1 cellular context compared by ENCODE assay signal in the genomic region with DNA sequence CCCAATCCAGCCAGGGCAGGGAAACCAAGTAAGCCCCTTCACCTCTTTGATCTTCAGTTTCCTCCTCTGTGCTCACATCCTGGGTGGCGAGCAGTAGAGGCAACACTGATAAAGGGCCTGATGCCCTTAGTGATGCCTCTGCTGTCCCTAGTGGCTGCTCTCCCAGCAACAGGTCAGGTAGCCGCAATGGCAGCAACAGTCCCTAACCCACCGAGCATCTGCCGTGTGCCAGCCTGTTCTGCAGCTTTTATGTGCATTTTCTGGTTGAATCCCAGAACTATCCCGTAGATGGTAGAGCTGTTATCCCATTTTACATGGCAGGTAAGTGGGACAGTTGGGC.
TF ChIP-seq lines count a peak whose summit lies in the region.

No MANE protein-coding gene starts in this region.

TF ChIP-seq in HCT116, 20 proteins besides CTCF, POLR2A, EP300 and RAD21:
- TF ChIP-seq ZFX (IDR thresholded peaks at IDR 0.05): no peak
- TF ChIP-seq CEBPB (IDR thresholded peaks at IDR 0.05; ENCODE audit: low read depth): no peak
- no peak for TF ChIP-seq ELF1 (IDR thresholded peaks at IDR 0.05; ENCODE audit: borderline replicate concordance, low read depth)
- TF ChIP-seq, protein P1, sequence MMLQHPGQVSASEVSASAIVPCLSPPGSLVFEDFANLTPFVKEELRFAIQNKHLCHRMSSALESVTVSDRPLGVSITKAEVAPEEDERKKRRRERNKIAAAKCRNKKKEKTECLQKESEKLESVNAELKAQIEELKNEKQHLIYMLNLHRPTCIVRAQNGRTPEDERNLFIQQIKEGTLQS (IDR thresholded peaks at IDR 0.05): no peak
- TF ChIP-seq TCF7L2 (IDR thresholded peaks at IDR 0.05; ENCODE audit: borderline replicate concordance, extremely low read depth, insufficient read depth, insufficient read length): no peak
- TF ChIP-seq, protein P2, sequence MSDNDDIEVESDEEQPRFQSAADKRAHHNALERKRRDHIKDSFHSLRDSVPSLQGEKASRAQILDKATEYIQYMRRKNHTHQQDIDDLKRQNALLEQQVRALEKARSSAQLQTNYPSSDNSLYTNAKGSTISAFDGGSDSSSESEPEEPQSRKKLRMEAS (IDR thresholded peaks at IDR 0.05): no peak
- no peak for TF ChIP-seq EZH2 (IDR thresholded peaks at IDR 0.05)
- TF ChIP-seq JUND (IDR thresholded peaks at IDR 0.05): no peak
- no peak for TF ChIP-seq ZNF274 (IDR thresholded peaks at IDR 0.05; ENCODE audit: low read depth, low read length)
- TF ChIP-seq, protein P3, sequence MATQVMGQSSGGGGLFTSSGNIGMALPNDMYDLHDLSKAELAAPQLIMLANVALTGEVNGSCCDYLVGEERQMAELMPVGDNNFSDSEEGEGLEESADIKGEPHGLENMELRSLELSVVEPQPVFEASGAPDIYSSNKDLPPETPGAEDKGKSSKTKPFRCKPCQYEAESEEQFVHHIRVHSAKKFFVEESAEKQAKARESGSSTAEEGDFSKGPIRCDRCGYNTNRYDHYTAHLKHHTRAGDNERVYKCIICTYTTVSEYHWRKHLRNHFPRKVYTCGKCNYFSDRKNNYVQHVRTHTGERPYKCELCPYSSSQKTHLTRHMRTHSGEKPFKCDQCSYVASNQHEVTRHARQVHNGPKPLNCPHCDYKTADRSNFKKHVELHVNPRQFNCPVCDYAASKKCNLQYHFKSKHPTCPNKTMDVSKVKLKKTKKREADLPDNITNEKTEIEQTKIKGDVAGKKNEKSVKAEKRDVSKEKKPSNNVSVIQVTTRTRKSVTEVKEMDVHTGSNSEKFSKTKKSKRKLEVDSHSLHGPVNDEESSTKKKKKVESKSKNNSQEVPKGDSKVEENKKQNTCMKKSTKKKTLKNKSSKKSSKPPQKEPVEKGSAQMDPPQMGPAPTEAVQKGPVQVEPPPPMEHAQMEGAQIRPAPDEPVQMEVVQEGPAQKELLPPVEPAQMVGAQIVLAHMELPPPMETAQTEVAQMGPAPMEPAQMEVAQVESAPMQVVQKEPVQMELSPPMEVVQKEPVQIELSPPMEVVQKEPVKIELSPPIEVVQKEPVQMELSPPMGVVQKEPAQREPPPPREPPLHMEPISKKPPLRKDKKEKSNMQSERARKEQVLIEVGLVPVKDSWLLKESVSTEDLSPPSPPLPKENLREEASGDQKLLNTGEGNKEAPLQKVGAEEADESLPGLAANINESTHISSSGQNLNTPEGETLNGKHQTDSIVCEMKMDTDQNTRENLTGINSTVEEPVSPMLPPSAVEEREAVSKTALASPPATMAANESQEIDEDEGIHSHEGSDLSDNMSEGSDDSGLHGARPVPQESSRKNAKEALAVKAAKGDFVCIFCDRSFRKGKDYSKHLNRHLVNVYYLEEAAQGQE (IDR thresholded peaks at IDR 0.05; ENCODE audit: low read depth): no peak
- no peak for TF ChIP-seq CBX3 (IDR thresholded peaks at IDR 0.05; ENCODE audit: low read depth)
- no peak for TF ChIP-seq EGR1 (IDR thresholded peaks at IDR 0.05; ENCODE audit: low read depth)
- TF ChIP-seq EZH2phosphoT487 (IDR thresholded peaks at IDR 0.05; ENCODE audit: borderline replicate concordance): no peak
- TF ChIP-seq YY1 (IDR thresholded peaks at IDR 0.05; ENCODE audit: extremely low read depth, insufficient replicate concordance, low read depth, low read length): no peak
- no peak for TF ChIP-seq POLR2AphosphoS5 (IDR thresholded peaks at IDR 0.05; ENCODE audit: low read depth, low read length)
- TF ChIP-seq SIN3A (IDR thresholded peaks at IDR 0.05; ENCODE audit: low read depth): no peak
- TF ChIP-seq FOSL1 (IDR thresholded peaks at IDR 0.05; ENCODE audit: low read depth): no peak
